Comparison of ENCODE assay signal across 24 cellular contexts in the genomic region with DNA sequence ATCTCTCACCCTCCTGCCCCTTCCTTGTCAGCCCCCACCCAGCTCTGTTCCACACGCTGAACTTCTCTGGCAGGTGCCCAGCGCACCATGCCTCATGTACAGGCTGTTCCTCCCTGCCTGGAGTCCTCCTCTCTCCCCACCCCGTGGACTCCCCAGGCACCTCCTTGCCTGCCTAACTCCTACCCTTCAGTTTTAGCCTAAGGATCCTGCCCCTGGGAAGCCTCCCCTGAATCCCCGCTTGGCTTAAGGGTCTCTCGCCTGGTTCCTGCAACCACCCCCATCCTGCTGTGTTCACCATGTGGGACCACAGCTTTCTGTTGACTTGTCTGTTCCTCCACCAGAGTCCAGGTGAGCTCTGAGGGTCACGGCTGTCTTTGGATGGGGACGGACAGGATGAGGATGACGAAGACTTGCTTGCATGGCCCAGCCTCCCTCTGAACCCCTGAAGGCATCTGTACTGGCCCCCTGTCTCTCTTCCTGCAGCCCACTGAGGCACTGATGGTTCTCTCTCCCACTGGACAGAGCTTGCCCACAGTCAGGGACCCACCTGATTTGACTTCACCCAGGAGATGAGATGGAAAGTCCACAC.
"Had no signal": no experiment of that assay in that cellular context is flagged by ENCODE, and none has a peak within 500 bp of the region (broad histone marks: within the 10 kb centered on the region; RNA-seq: fewer than 3 reads in every experiment).

No MANE protein-coding gene starts in this region.

- H3K4me3 ChIP-seq: SJSA1, SK-N-MC had no signal

- ATAC-seq: HepG2, Panc1, PC-3, Right ventricle myocardium inferior had no signal

- H3K27me3 ChIP-seq: SJSA1 had no signal

- H3K27ac ChIP-seq: RWPE1, SJSA1, SK-N-MC had no signal

- H3K36me3 ChIP-seq: SJSA1 had no signal

- DNase-seq: IMR-90, Kasumi-1, KG1, MM.1S, NCI-H1092 treated with DMSO at 0.1 percent for 48 hours, NCI-H1436, NCI-H1694 treated with DMSO at 0.1 percent for 48 hours, NCI-H1930, NCI-H2081, NCI-H2107, NCI-H226, NCI-H446, NCI-H510A, NCI-H524 treated with DMSO at 0.1 percent for 48 hours, NCI-H69, NCI-H774, PC-3, SIG-M5 had no signal

- H3K4me1 ChIP-seq: SJSA1 had no signal
